Comparison of ENCODE assay signal across 1 cellular context in the genomic region with DNA sequence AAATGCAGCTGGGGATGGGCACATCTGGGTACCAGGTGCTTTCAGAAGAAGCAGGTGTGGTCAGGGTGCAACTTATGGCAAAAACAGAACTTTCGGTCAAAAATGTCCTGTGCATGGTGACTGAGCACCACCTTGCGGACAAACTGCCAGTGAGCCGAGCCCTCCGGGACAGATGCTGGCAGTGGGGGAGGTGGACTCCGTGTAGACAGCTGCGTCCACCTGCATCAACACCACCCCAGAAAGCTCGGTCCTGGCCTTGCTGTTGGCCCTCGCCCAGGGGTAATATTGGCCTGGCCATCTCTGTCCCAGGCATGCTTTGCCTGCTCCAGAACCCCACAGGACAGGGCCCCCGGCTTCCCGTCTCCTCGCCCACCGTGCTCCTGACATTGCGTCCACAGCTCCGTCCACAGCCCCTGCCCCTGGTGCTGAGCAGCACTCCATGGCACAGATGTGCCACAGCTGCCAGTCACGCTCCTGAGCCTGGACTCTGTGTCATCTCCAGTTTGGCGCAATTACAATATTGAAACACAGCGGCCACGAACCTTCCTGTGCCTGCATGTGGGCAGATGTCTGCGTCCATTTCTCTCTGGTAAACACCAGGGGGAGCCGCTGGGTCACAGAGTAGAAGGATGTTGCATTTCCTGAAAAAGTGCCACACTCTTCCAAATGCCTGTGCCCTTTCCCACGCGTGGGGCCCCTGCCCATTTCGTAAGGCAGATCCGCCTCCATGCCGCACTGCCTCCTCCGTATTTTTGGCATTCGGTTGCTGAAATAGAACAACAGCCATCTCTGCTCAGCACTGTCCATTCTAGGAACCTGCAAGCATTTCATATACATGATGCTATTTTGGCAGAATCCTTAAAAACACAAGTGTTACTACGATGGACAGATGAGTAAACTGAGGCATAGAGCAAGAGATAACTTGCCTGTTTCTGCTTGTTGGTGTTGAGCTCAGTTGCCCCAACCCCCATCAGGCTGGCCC.
TF ChIP-seq lines count a peak whose summit lies in the region.

No MANE protein-coding gene starts in this region.

TF ChIP-seq in K562, 482 proteins besides CTCF, POLR2A, EP300 and RAD21 (continued from another document and continues in another):
- TF ChIP-seq, protein P1, sequence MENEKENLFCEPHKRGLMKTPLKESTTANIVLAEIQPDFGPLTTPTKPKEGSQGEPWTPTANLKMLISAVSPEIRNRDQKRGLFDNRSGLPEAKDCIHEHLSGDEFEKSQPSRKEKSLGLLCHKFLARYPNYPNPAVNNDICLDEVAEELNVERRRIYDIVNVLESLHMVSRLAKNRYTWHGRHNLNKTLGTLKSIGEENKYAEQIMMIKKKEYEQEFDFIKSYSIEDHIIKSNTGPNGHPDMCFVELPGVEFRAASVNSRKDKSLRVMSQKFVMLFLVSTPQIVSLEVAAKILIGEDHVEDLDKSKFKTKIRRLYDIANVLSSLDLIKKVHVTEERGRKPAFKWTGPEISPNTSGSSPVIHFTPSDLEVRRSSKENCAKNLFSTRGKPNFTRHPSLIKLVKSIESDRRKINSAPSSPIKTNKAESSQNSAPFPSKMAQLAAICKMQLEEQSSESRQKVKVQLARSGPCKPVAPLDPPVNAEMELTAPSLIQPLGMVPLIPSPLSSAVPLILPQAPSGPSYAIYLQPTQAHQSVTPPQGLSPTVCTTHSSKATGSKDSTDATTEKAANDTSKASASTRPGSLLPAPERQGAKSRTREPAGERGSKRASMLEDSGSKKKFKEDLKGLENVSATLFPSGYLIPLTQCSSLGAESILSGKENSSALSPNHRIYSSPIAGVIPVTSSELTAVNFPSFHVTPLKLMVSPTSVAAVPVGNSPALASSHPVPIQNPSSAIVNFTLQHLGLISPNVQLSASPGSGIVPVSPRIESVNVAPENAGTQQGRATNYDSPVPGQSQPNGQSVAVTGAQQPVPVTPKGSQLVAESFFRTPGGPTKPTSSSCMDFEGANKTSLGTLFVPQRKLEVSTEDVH (IDR thresholded peaks at IDR 0.05; ENCODE audit: low read depth, partially characterized antibody) = no peak
- TF ChIP-seq CREB3L1 (IDR thresholded peaks at IDR 0.05; ENCODE audit: borderline replicate concordance, low read depth) = no peak
- no peak for TF ChIP-seq GATAD2B (IDR thresholded peaks at IDR 0.05; ENCODE audit: borderline replicate concordance)
- no peak for TF ChIP-seq PCBP2 (IDR thresholded peaks at IDR 0.05; ENCODE audit: low read depth, low read length, poor library complexity, severe bottlenecking)
- no peak for TF ChIP-seq NR2F6 (CRISPR knock-in tag; IDR thresholded peaks at IDR 0.05)
- TF ChIP-seq NCOA2 (IDR thresholded peaks at IDR 0.05; ENCODE audit: partially characterized antibody in 2 of 2) = no peak
- TF ChIP-seq TAL1 (IDR thresholded peaks at IDR 0.05) = no peak
- TF ChIP-seq BACH1 (tag; IDR thresholded peaks at IDR 0.05) = no peak
- TF ChIP-seq, protein P2, sequence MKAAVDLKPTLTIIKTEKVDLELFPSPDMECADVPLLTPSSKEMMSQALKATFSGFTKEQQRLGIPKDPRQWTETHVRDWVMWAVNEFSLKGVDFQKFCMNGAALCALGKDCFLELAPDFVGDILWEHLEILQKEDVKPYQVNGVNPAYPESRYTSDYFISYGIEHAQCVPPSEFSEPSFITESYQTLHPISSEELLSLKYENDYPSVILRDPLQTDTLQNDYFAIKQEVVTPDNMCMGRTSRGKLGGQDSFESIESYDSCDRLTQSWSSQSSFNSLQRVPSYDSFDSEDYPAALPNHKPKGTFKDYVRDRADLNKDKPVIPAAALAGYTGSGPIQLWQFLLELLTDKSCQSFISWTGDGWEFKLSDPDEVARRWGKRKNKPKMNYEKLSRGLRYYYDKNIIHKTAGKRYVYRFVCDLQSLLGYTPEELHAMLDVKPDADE (conservative IDR thresholded peaks at IDR 0.05; ENCODE audit: control insufficient read depth, low read depth, low read length) = no peak
- TF ChIP-seq RFX5 (IDR thresholded peaks at IDR 0.05; ENCODE audit: low read depth, low read length) = no peak
- TF ChIP-seq KLF10 (CRISPR knock-in tag; IDR thresholded peaks at IDR 0.05) = no peak
- no peak for TF ChIP-seq MEIS2 (IDR thresholded peaks at IDR 0.05; ENCODE audit: partially characterized antibody)
- TF ChIP-seq, protein P3, sequence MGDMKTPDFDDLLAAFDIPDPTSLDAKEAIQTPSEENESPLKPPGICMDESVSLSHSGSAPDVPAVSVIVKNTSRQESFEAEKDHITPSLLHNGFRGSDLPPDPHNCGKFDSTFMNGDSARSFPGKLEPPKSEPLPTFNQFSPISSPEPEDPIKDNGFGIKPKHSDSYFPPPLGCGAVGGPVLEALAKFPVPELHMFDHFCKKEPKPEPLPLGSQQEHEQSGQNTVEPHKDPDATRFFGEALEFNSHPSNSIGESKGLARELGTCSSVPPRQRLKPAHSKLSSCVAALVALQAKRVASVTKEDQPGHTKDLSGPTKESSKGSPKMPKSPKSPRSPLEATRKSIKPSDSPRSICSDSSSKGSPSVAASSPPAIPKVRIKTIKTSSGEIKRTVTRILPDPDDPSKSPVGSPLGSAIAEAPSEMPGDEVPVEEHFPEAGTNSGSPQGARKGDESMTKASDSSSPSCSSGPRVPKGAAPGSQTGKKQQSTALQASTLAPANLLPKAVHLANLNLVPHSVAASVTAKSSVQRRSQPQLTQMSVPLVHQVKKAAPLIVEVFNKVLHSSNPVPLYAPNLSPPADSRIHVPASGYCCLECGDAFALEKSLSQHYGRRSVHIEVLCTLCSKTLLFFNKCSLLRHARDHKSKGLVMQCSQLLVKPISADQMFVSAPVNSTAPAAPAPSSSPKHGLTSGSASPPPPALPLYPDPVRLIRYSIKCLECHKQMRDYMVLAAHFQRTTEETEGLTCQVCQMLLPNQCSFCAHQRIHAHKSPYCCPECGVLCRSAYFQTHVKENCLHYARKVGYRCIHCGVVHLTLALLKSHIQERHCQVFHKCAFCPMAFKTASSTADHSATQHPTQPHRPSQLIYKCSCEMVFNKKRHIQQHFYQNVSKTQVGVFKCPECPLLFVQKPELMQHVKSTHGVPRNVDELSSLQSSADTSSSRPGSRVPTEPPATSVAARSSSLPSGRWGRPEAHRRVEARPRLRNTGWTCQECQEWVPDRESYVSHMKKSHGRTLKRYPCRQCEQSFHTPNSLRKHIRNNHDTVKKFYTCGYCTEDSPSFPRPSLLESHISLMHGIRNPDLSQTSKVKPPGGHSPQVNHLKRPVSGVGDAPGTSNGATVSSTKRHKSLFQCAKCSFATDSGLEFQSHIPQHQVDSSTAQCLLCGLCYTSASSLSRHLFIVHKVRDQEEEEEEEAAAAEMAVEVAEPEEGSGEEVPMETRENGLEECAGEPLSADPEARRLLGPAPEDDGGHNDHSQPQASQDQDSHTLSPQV (IDR thresholded peaks at IDR 0.05) = no peak
- TF ChIP-seq, protein P4, sequence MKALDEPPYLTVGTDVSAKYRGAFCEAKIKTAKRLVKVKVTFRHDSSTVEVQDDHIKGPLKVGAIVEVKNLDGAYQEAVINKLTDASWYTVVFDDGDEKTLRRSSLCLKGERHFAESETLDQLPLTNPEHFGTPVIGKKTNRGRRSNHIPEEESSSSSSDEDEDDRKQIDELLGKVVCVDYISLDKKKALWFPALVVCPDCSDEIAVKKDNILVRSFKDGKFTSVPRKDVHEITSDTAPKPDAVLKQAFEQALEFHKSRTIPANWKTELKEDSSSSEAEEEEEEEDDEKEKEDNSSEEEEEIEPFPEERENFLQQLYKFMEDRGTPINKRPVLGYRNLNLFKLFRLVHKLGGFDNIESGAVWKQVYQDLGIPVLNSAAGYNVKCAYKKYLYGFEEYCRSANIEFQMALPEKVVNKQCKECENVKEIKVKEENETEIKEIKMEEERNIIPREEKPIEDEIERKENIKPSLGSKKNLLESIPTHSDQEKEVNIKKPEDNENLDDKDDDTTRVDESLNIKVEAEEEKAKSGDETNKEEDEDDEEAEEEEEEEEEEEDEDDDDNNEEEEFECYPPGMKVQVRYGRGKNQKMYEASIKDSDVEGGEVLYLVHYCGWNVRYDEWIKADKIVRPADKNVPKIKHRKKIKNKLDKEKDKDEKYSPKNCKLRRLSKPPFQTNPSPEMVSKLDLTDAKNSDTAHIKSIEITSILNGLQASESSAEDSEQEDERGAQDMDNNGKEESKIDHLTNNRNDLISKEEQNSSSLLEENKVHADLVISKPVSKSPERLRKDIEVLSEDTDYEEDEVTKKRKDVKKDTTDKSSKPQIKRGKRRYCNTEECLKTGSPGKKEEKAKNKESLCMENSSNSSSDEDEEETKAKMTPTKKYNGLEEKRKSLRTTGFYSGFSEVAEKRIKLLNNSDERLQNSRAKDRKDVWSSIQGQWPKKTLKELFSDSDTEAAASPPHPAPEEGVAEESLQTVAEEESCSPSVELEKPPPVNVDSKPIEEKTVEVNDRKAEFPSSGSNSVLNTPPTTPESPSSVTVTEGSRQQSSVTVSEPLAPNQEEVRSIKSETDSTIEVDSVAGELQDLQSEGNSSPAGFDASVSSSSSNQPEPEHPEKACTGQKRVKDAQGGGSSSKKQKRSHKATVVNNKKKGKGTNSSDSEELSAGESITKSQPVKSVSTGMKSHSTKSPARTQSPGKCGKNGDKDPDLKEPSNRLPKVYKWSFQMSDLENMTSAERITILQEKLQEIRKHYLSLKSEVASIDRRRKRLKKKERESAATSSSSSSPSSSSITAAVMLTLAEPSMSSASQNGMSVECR (CRISPR knock-in tag; IDR thresholded peaks at IDR 0.05) = no peak
- TF ChIP-seq BCOR (IDR thresholded peaks at IDR 0.05) = no peak
- TF ChIP-seq CCNT2 (IDR thresholded peaks at IDR 0.05; ENCODE audit: borderline replicate concordance, extremely low read depth, insufficient read length, low read depth, low read length) = no peak
- no peak for TF ChIP-seq ZBTB11 (CRISPR knock-in tag; IDR thresholded peaks at IDR 0.05)
- TF ChIP-seq ZNF212 (CRISPR knock-in tag; IDR thresholded peaks at IDR 0.05) = no peak
- TF ChIP-seq RBM34 (IDR thresholded peaks at IDR 0.05; ENCODE audit: borderline replicate concordance, insufficient read depth, low read length) = no peak
- TF ChIP-seq CEBPZ (IDR thresholded peaks at IDR 0.05; ENCODE audit: borderline replicate concordance, low read depth, low read length) = no peak
- no peak for TF ChIP-seq GTF2B (IDR thresholded peaks at IDR 0.05; ENCODE audit: extremely low read depth, insufficient read length)
- TF ChIP-seq ATF7 (IDR thresholded peaks at IDR 0.05) = no peak
- no peak for TF ChIP-seq ZFP36 (IDR thresholded peaks at IDR 0.05; ENCODE audit: low read depth, low read length, partially characterized antibody)
